ENCODE assay signal across 10 cellular contexts in genomic region chr16:2082171-2082982, GRCh38. TPM values are rescaled to one million over a fixed set of nuclear protein-coding genes. Genes with fewer than 3 reads are reported as not detected.
A peak's percentile ranks its signal among the peaks of the same experiment; 100 is the strongest.
DNase-seq lines count a peak whose midpoint lies in the region; ATAC-seq and TF ChIP-seq lines count a peak whose summit lies in the region.
"Had no signal": no experiment of that assay in that cellular context is flagged by ENCODE, and none has a peak within 500 bp of the region (broad histone marks: within the 10 kb centered on the region; RNA-seq: fewer than 3 reads in every experiment).

No MANE protein-coding gene starts in this region.

- no peak for ATAC-seq in GM18858 (IDR thresholded peaks at IDR 0.05; ENCODE audit: unreplicated experiment)

- H3K36me3 ChIP-seq in NT2/D1 (ENCODE audit: insufficient read depth, insufficient read length, low read length) (peaks cover 96% of the 10 kb centered on the region), prostate gland (peaks cover 0 to 16% of the 10 kb centered on the region in 2 donors)

- in situ Hi-C loops in G401 (cut with HindIII; ENCODE audit: low sequenced_read_pairs): no loop called here

- H3K4me1 ChIP-seq in NT2/D1 (ENCODE audit: insufficient read depth, insufficient read length) (peaks cover 19% of the 10 kb centered on the region), prostate gland (replicated peaks) (peaks cover 33% of the 10 kb centered on the region)

- peaks cover 8% of the 10 kb centered on the region for H3K9me3 Mint-ChIP-seq in glutamatergic neuron (ENCODE audit: unreplicated experiment)

- H3K4me3 Mint-ChIP-seq in glutamatergic neuron (ENCODE audit: unreplicated experiment): peak overlapping the region; percentile 46

- H3K27me3 ChIP-seq in NT2/D1 (ENCODE audit: insufficient read depth, insufficient read length): no peaks in the 10 kb centered on the region
- no peaks in the 10 kb centered on the region for H3K27me3 ChIP-seq in prostate gland (replicated peaks; ENCODE audit: insufficient read depth)

- peaks cover 8% of the 10 kb centered on the region for H3K27me3 Mint-ChIP-seq in glutamatergic neuron (ENCODE audit: unreplicated experiment)

- DNase-seq in G401 (ENCODE audit: low spot score): peak; percentile 85
- DNase-seq in NT2/D1 (ENCODE audit: low read depth, low spot score): no peak
- no peak for DNase-seq in glutamatergic neuron
- peak; percentile 86 for DNase-seq in prostate gland (ENCODE audit: low spot score)
- no peak for DNase-seq in stimulated activated CD4-positive, alpha-beta T cell treated with anti-CD3 and anti-CD28 coated beads, Interleukin-4, amount 100 ng/mL, for 4 hours
- DNase-seq in RPMI8226: no peak
- DNase-seq in activated CD4-positive, CD25-positive, alpha-beta regulatory T cell treated with anti-CD3 and anti-CD28 coated beads, Interleukin-2, amount 50 U/mL, for 72 hours: no peak
- DNase-seq: nucleus accumbens had no signal

- TF ChIP-seq CTCF in glutamatergic neuron (IDR thresholded peaks at IDR 0.05; ENCODE audit: partially characterized antibody, unreplicated experiment) (no peak), prostate gland (IDR thresholded peaks at IDR 0.05) (peak; percentile 22 to 73 (median 45))

- no peaks in the 10 kb centered on the region for H3K36me3 Mint-ChIP-seq in glutamatergic neuron (ENCODE audit: unreplicated experiment)

- H3K4me3 ChIP-seq in NT2/D1 (ENCODE audit: insufficient read length, low read depth) (no peak overlapping the region), prostate gland (no peak overlapping the region)

- 25% methylated on average over 31 of the region's 32 CpGs for WGBS in prostate gland

- no peaks in the 10 kb centered on the region for H3K9me3 ChIP-seq in NT2/D1 (ENCODE audit: insufficient read depth, low read length)
- H3K9me3 ChIP-seq in prostate gland: no peaks in the 10 kb centered on the region

- peak overlapping the region; percentile 67 to 88 for H3K27ac ChIP-seq in prostate gland
- H3K27ac ChIP-seq: KMS-11 had no signal

- H3K4me1 Mint-ChIP-seq in glutamatergic neuron (ENCODE audit: low read depth, unreplicated experiment): peaks cover 6% of the 10 kb centered on the region

- H3K27ac Mint-ChIP-seq in glutamatergic neuron (ENCODE audit: unreplicated experiment): no peak overlapping the region

- intact Hi-C loops in prostate gland (cut with DNase I): no loop called here

- TF ChIP-seq POLR2A in prostate gland (IDR thresholded peaks at IDR 0.05): peak; percentile 92

- peak overlapping the region; percentile 21 for H3K9ac ChIP-seq in NT2/D1 (ENCODE audit: insufficient read length, low read depth)
- H3K9ac ChIP-seq: KMS-11 had no signal

RNA-seq across cellular contexts. Expression of gene TSC2, which starts 34.6 kb away (rescaled TPM):
- 23.3 and 36.4 TPM in 2 replicates for total RNA-seq in G401 (2014; rRNA removed; shearing (Covaris generic))
- total RNA-seq in glutamatergic neuron (ENCODE audit: unreplicated experiment) (215 TPM), prostate gland (100 to 1,000 TPM in 1 of 2 donors, 10 to 100 TPM in 1; 86.3 to 168 TPM)

RNA-seq across cellular contexts. Expression of gene NTHL1, which starts 34.7 kb away (rescaled TPM):
- total RNA-seq in G401 (2014; rRNA removed; shearing (Covaris generic)): 25.2 and 36.6 TPM in 2 replicates
- 194 TPM for total RNA-seq in glutamatergic neuron (ENCODE audit: unreplicated experiment)
- total RNA-seq in prostate gland: 10 to 100 TPM; 16.4 to 24.9 TPM

RNA-seq across cellular contexts. Expression of gene PKD1, which starts 53.3 kb away (rescaled TPM):
- total RNA-seq in G401 (2014; rRNA removed; shearing (Covaris generic)): 42.0 and 113 TPM in 2 replicates
- 628 TPM for total RNA-seq in glutamatergic neuron (ENCODE audit: unreplicated experiment)
- total RNA-seq in prostate gland: 100 to 1,000 TPM; 205 to 349 TPM

RNA-seq across cellular contexts. Expression of gene NHERF2, which starts 55.7 kb away (rescaled TPM):
- total RNA-seq in G401 (2014; rRNA removed; shearing (Covaris generic)): 20.5 and 28.9 TPM in 2 replicates
- total RNA-seq in glutamatergic neuron (ENCODE audit: unreplicated experiment): 22.3 TPM
- total RNA-seq in prostate gland: 100 to 1,000 TPM; 118 to 170 TPM

Comparison
In these comparisons a context has a peak if more than half of its experiments do, and no peak if none do; other contexts are left out.
1. DNase-seq: peak in G401 (single experiment) and prostate gland (single experiment); none in NT2/D1 (single experiment), glutamatergic neuron (single experiment), stimulated activated CD4-positive, alpha-beta T cell treated with anti-CD3 and anti-CD28 coated beads, Interleukin-4, amount 100 ng/mL, for 4 hours (0 of 2), RPMI8226 (single experiment) and activated CD4-positive, CD25-positive, alpha-beta regulatory T cell treated with anti-CD3 and anti-CD28 coated beads, Interleukin-2, amount 50 U/mL, for 72 hours (single experiment).